Comparison of ENCODE assay signal across 33 cellular contexts in the genomic region with DNA sequence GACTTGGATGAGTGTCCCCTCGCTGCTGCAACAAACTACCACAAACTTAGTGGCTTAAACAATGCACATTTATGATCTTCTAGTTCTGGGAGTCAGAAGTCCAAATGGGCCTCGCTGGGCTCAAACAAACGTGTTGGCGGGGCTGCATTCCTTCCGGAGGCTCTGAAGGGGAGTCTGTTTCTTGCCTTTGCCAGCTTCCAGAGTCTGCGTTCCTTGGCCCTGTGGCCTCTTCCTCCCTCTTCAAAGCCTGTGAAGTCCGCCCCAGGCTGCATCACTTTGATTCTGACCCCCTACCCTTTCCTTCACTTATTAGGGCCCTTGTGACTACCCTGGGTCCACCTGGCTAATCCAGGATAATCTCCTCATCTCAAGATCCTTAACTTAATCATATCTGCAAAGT.
"Had no signal": no experiment of that assay in that cellular context is flagged by ENCODE, and none has a peak within 500 bp of the region (broad histone marks: within the 10 kb centered on the region; RNA-seq: fewer than 3 reads in every experiment).

No MANE protein-coding gene starts in this region.

- H3K27me3 ChIP-seq: adrenal gland, body of pancreas, breast epithelium had no signal

- H3K36me3 ChIP-seq: adrenal gland, brain microvascular endothelial cell, breast epithelium had no signal

- H3K4me1 ChIP-seq: adrenal gland, body of pancreas, breast epithelium had no signal

- H3K27ac Mint-ChIP-seq: activated B cell treated with CpG ODN at 0.5 μM for 24 hours; activated CD4-positive, alpha-beta memory T cell treated with anti-CD3 and anti-CD28 coated beads for 36 hours; activated CD4-positive, alpha-beta T cell treated with anti-CD3 and anti-CD28 coated beads, Interleukin-2, amount 10 ng/mL, durations not matched to agents 24 days and 14 days; activated CD8-positive, alpha-beta T cell treated with anti-CD3 and anti-CD28 coated beads for 36 hours; activated naive CD4-positive, alpha-beta T cell treated with anti-CD3 and anti-CD28 coated beads for 36 hours; activated naive CD4-positive, alpha-beta T cell treated with anti-CD3 and anti-CD28 coated beads, Interleukin-2, amount 50 U/mL, for 72 hours; activated naive CD8-positive, alpha-beta T cell treated with anti-CD3 and anti-CD28 coated beads for 36 hours; activated T-cell treated with anti-CD3 and anti-CD28 coated beads, Interleukin-2, amount 50 U/mL, for 72 hours; activated T-helper 1 cell treated with anti-CD3 and anti-CD28 coated beads, Interleukin-12 subunit alpha, Interleukin-12 subunit beta, Interleukin-2, Interleukin-4 antibody, amounts not matched to agents 30 ng/mL and 10 ng/mL and 1 ng/mL, durations not matched to agents 14 hours and 24 hours and 36 hours; activated T-helper 17 cell treated with anti-CD3 and anti-CD28 coated beads, Interleukin-2, amount 50 U/mL, for 72 hours; T-cell; T-helper 2 cell treated with Interferon-gamma antibody and Interleukin-4, amounts not matched to agents 5 μg/mL and 100 μg/mL, for 36 hours had no signal

- H3K4me3 ChIP-seq: adrenal gland, body of pancreas, breast epithelium had no signal

- H3K9me3 Mint-ChIP-seq: activated CD4-positive, alpha-beta memory T cell treated with anti-CD3 and anti-CD28 coated beads for 36 hours; activated CD4-positive, alpha-beta T cell treated with anti-CD3 and anti-CD28 coated beads, Interleukin-2, amount 10 ng/mL, durations not matched to agents 24 days and 14 days; activated CD8-positive, alpha-beta T cell treated with anti-CD3 and anti-CD28 coated beads for 36 hours; activated naive CD4-positive, alpha-beta T cell treated with anti-CD3 and anti-CD28 coated beads for 36 hours; activated naive CD4-positive, alpha-beta T cell treated with anti-CD3 and anti-CD28 coated beads, Interleukin-2, amount 50 U/mL, for 72 hours; activated T-cell treated with anti-CD3 and anti-CD28 coated beads, Interleukin-2, amount 50 U/mL, for 4 hours; activated T-helper 1 cell treated with anti-CD3 and anti-CD28 coated beads, Interleukin-12 subunit alpha, Interleukin-12 subunit beta, Interleukin-2, Interleukin-4 antibody, amounts not matched to agents 30 ng/mL and 10 ng/mL and 1 ng/mL, durations not matched to agents 14 hours and 24 hours and 36 hours; activated T-helper 17 cell treated with anti-CD3 and anti-CD28 coated beads, Interleukin-2, amount 50 U/mL, for 72 hours; T-cell; T-helper 2 cell treated with Interferon-gamma antibody and Interleukin-4, amounts not matched to agents 5 μg/mL and 100 μg/mL, for 36 hours had no signal

- H3K27me3 Mint-ChIP-seq: activated B cell treated with CpG ODN at 0.5 μM for 24 hours; activated CD4-positive, alpha-beta T cell treated with anti-CD3 and anti-CD28 coated beads, Interleukin-2, amount 10 ng/mL, durations not matched to agents 24 days and 14 days; activated naive CD8-positive, alpha-beta T cell treated with anti-CD3 and anti-CD28 coated beads for 36 hours had no signal

- ATAC-seq: activated CD8-positive, alpha-beta T cell treated with anti-CD3 and anti-CD28 coated beads for 36 hours; activated naive CD4-positive, alpha-beta T cell treated with anti-CD3 and anti-CD28 coated beads, Interleukin-2, amount 50 U/mL, for 72 hours; activated T-cell treated with anti-CD3 and anti-CD28 coated beads, Interleukin-2, amount 50 U/mL, for 4 hours; activated T-cell treated with anti-CD3 and anti-CD28 coated beads, Interleukin-2, amount 50 U/mL, for 72 hours; activated T-helper 17 cell treated with anti-CD3 and anti-CD28 coated beads, Interleukin-2, amount 50 U/mL, for 72 hours; body of pancreas; T-cell had no signal

- H3K36me3 Mint-ChIP-seq: activated CD4-positive, alpha-beta memory T cell treated with anti-CD3 and anti-CD28 coated beads for 36 hours; activated naive CD4-positive, alpha-beta T cell treated with anti-CD3 and anti-CD28 coated beads, Interleukin-2, amount 50 U/mL, for 72 hours; activated naive CD8-positive, alpha-beta T cell treated with anti-CD3 and anti-CD28 coated beads for 36 hours; T-cell had no signal

- H3K4me3 Mint-ChIP-seq: activated B cell treated with CpG ODN at 0.5 μM for 24 hours; activated CD4-positive, alpha-beta memory T cell treated with anti-CD3 and anti-CD28 coated beads for 36 hours; activated CD4-positive, alpha-beta T cell treated with anti-CD3 and anti-CD28 coated beads, Interleukin-2, amount 10 ng/mL, durations not matched to agents 24 days and 14 days; activated CD8-positive, alpha-beta T cell treated with anti-CD3 and anti-CD28 coated beads for 36 hours; activated naive CD4-positive, alpha-beta T cell treated with anti-CD3 and anti-CD28 coated beads for 36 hours; activated naive CD8-positive, alpha-beta T cell treated with anti-CD3 and anti-CD28 coated beads for 36 hours; activated T-cell treated with anti-CD3 and anti-CD28 coated beads, Interleukin-2, amount 50 U/mL, for 4 hours; activated T-cell treated with anti-CD3 and anti-CD28 coated beads, Interleukin-2, amount 50 U/mL, for 72 hours; activated T-helper 1 cell treated with anti-CD3 and anti-CD28 coated beads, Interleukin-12 subunit alpha, Interleukin-12 subunit beta, Interleukin-2, Interleukin-4 antibody, amounts not matched to agents 30 ng/mL and 10 ng/mL and 1 ng/mL, durations not matched to agents 14 hours and 24 hours and 36 hours; activated T-helper 17 cell treated with anti-CD3 and anti-CD28 coated beads, Interleukin-2, amount 50 U/mL, for 72 hours; T-cell; T-helper 2 cell treated with Interferon-gamma antibody and Interleukin-4, amounts not matched to agents 5 μg/mL and 100 μg/mL, for 36 hours had no signal

- DNase-seq: activated B cell treated with CpG ODN at 0.5 μM for 24 hours; activated CD4-positive, alpha-beta memory T cell treated with anti-CD3 and anti-CD28 coated beads for 36 hours; activated CD4-positive, alpha-beta T cell treated with anti-CD3 and anti-CD28 coated beads for 4 hours; activated CD4-positive, alpha-beta T cell treated with anti-CD3 and anti-CD28 coated beads, Interleukin-2, amount 10 ng/mL, durations not matched to agents 24 days and 14 days; activated CD4-positive, alpha-beta T cell treated with anti-CD3 and anti-CD28 coated beads, Interleukin-2, amount 50 U/mL, for 1 hour; activated CD4-positive, alpha-beta T cell treated with anti-CD3 and anti-CD28 coated beads, Interleukin-2, amount 50 U/mL, for 4 hours; activated CD4-positive, CD25-positive, alpha-beta regulatory T cell treated with anti-CD3 and anti-CD28 coated beads, Interleukin-2, amount 50 U/mL, for 72 hours; activated CD8-positive, alpha-beta memory T cell treated with anti-CD3 and anti-CD28 coated beads, Interleukin-2, amount 50 U/mL, for 4 hours; activated CD8-positive, alpha-beta T cell treated with anti-CD3 and anti-CD28 coated beads for 36 hours; activated effector memory CD4-positive, alpha-beta T cell treated with anti-CD3 and anti-CD28 coated beads, Interleukin-2, amount 50 U/mL, for 16 hours; activated gamma-delta T cell treated with Interleukin-2 at 50 U/mL for 16 hours; activated naive CD4-positive, alpha-beta T cell; activated naive CD4-positive, alpha-beta T cell treated with anti-CD3 and anti-CD28 coated beads for 36 hours; activated naive CD4-positive, alpha-beta T cell treated with anti-CD3 and anti-CD28 coated beads, Interleukin-2, amount 50 U/mL, for 16 hours; activated naive CD8-positive, alpha-beta T cell treated with anti-CD3 and anti-CD28 coated beads for 36 hours; activated T-cell treated with anti-CD3 and anti-CD28 coated beads for 4 hours; activated T-cell treated with anti-CD3 and anti-CD28 coated beads, Interleukin-2, amount 50 U/mL, for 1 hour; activated T-cell treated with anti-CD3 and anti-CD28 coated beads, Interleukin-2, amount 50 U/mL, for 4 hours; activated T-cell treated with anti-CD3 and anti-CD28 coated beads, Interleukin-2, amount 50 U/mL, for 72 hours; adrenal gland; amniotic stem cell; aorta; body of pancreas; brain microvascular endothelial cell; central memory CD4-positive, alpha-beta T cell; T-cell; T-helper 2 cell; T-helper 9 cell had no signal

- H3K27ac ChIP-seq: adrenal gland, body of pancreas, brain microvascular endothelial cell, breast epithelium had no signal

- H3K4me1 Mint-ChIP-seq: activated B cell treated with CpG ODN at 0.5 μM for 24 hours; activated CD4-positive, alpha-beta T cell treated with anti-CD3 and anti-CD28 coated beads, Interleukin-2, amount 10 ng/mL, durations not matched to agents 24 days and 14 days; activated naive CD8-positive, alpha-beta T cell treated with anti-CD3 and anti-CD28 coated beads for 36 hours; activated T-helper 17 cell treated with anti-CD3 and anti-CD28 coated beads, Interleukin-2, amount 50 U/mL, for 72 hours; T-cell had no signal

- H3K9me3 ChIP-seq: adrenal gland, body of pancreas, breast epithelium had no signal
